ENCODE assay signal across 22 cellular contexts in the genomic region with DNA sequence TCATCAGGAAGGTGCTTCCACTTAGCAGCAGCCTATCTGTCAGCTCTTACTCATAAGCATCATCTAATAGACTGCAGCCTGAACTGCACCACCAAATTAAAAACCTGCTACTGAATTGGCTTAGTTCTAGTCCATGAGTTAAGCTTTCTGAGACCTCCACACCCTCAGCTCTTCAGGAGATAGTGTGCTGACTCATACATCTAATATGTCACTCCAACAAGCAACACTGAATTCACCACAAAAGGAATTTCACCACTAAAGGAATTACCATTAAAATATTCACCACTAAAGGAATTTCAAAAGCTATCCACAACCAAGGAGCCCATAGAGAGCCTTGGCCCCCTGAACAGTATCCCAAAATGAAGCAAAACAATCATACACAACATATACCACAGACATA.
DNase-seq lines count a peak whose midpoint lies in the region; ATAC-seq, FAIRE-seq and TF ChIP-seq lines count a peak whose summit lies in the region.
"Had no signal": no experiment of that assay in that cellular context is flagged by ENCODE, and none has a peak within 500 bp of the region (broad histone marks: within the 10 kb centered on the region; RNA-seq: fewer than 3 reads in every experiment).

No MANE protein-coding gene starts in this region.

- H3K4me3 ChIP-seq in H1 (ENCODE audit: extremely low read depth in 1 of 4, insufficient read depth in 2 of 4, low read depth in 3 of 4, low read length in 4 of 4) (no peak overlapping the region; a peak in 1 of 8 replicates), PC-3 (ENCODE audit: low read length) (no peak overlapping the region)
- H3K4me3 ChIP-seq: esophagus muscularis mucosa, vagina had no signal

- DNase-seq in EH (ENCODE audit: low read depth) (peak; percentile 16), RPMI7951 (ENCODE audit: low read depth) (peak; percentile 36), H1 (ENCODE audit: low read depth in 1 of 2, low spot score in 2 of 2) (no peak), kidney glomerular epithelial cell (lab: John Stamatoyannopoulos, UW) (peak; percentile 86), CD1c-positive myeloid dendritic cell (ENCODE audit: extremely low spot score) (no peak), PC-3 (no peak), T-cell (no peak), KBM-7 (no peak)
- DNase-seq: activated CD4-positive, alpha-beta T cell treated with anti-CD3 and anti-CD28 coated beads, Interleukin-2, amount 10 ng/mL, durations not matched to agents 24 days and 14 days; activated T-cell treated with anti-CD3 and anti-CD28 coated beads, Interleukin-2, amount 50 U/mL, for 1 hour; NCI-H1694; NCI-H446 treated with DMSO at 0.1 percent for 48 hours; nucleus accumbens; OCI-M1; stimulated activated naive CD8-positive, alpha-beta T cell treated with anti-CD3 and anti-CD28 coated beads, Interleukin-15, amount 100 ng/mL, for 72 hours; T-helper 1 cell had no signal

- H3K18ac ChIP-seq in H1 (ENCODE audit: extremely low read depth, low read length) = peak overlapping the region; percentile 33

- TF ChIP-seq POLR2A in H1 (IDR thresholded peaks at IDR 0.05; ENCODE audit: control extremely low read depth in 1 of 2, low read depth in 2 of 2, low read length in 2 of 2) = no peak

- peak overlapping the region; percentile 17 to 20; a peak in 3 of 4 replicates for H3K4me2 ChIP-seq in H1 (ENCODE audit: insufficient read depth in 1 of 2, low read depth in 2 of 2, low read length in 2 of 2)
- no peak overlapping the region for H3K4me2 ChIP-seq in PC-3 (ENCODE audit: low read length)

- no peaks in the 10 kb centered on the region for H3K9me2 ChIP-seq in PC-3 (replicated peaks; ENCODE audit: low read length)

- no peaks in the 10 kb centered on the region for H3F3A ChIP-seq in PC-3 (ENCODE audit: low read length, unreplicated experiment)

- peaks cover 18 to 19% of the 10 kb centered on the region in 2 experiments for H3K9me3 ChIP-seq in H1 (ENCODE audit: insufficient read depth in 2 of 2, low read depth in 1 of 2, low read length in 1 of 2)
- no peaks in the 10 kb centered on the region for H3K9me3 ChIP-seq in PC-3 (ENCODE audit: low read length)
- H3K9me3 ChIP-seq: vagina had no signal

- H3K4me1 ChIP-seq in H1 (replicated peaks in 1 of 4; ENCODE audit: control insufficient read depth in 3 of 4, insufficient read depth in 4 of 4, low read length in 3 of 4) = peaks cover 0 to 22% (median 15%) of the 10 kb centered on the region in 4 experiments; a peak in 4 of 7 replicates
- no peaks in the 10 kb centered on the region for H3K4me1 ChIP-seq in PC-3 (ENCODE audit: insufficient read depth, low read length)
- H3K4me1 ChIP-seq: esophagus muscularis mucosa, vagina had no signal

- H4K8ac ChIP-seq in H1 (ENCODE audit: extremely low read depth, insufficient read depth, low read length) = no peak overlapping the region

- in situ Hi-C loops in KBM-7 (cut with MboI; ENCODE audit: low pct_unique_long_range_greater_than_20kb, low sequenced_read_pairs) = no loop called here

- H3K79me1 ChIP-seq in H1 (ENCODE audit: low read depth, low read length) = peaks cover 3% of the 10 kb centered on the region; the same call in 1 of the 2 replicates

- peak overlapping the region; percentile 41; the same call in 1 of the 2 replicates for H2AK5ac ChIP-seq in H1 (ENCODE audit: low read depth, low read length)

- H3K14ac ChIP-seq in H1 (ENCODE audit: insufficient read length) = no peak overlapping the region

- POLR2A ChIA-PET in H1 (lab: Charles Lee; ENCODE audit: partially characterized antibody) (interaction anchor here (0.7 to 3.7 kb wide), 6 partner anchors 9 to 568 kb away, joined by 3 to 16 read pairs (median 4); no protein-coding TSS in a partner anchor), PC-3 (lab: Charles Lee; ENCODE audit: unreplicated experiment) (no interaction called here), T-cell (lab: Charles Lee) (no interaction called here)

- H3K4me3 Mint-ChIP-seq in T-cell = no peak overlapping the region
- H3K4me3 Mint-ChIP-seq: activated CD4-positive, alpha-beta T cell treated with anti-CD3 and anti-CD28 coated beads, Interleukin-2, amount 10 ng/mL, durations not matched to agents 24 days and 14 days; activated naive CD8-positive, alpha-beta T cell; memory B cell; stimulated activated naive CD8-positive, alpha-beta T cell treated with anti-CD3 and anti-CD28 coated beads, Interleukin-15, amount 100 ng/mL, for 72 hours had no signal

- H3K27ac Mint-ChIP-seq in T-cell = no peak overlapping the region
- H3K27ac Mint-ChIP-seq: activated CD4-positive, alpha-beta T cell treated with anti-CD3 and anti-CD28 coated beads, Interleukin-2, amount 10 ng/mL, durations not matched to agents 24 days and 14 days; activated naive CD8-positive, alpha-beta T cell; memory B cell; stimulated activated naive CD8-positive, alpha-beta T cell treated with anti-CD3 and anti-CD28 coated beads, Interleukin-15, amount 100 ng/mL, for 72 hours had no signal

- peaks cover 2 to 15% (median 8%) of the 10 kb centered on the region in 3 donors for H3K9me3 Mint-ChIP-seq in T-cell
- H3K9me3 Mint-ChIP-seq: activated CD4-positive, alpha-beta T cell treated with anti-CD3 and anti-CD28 coated beads, Interleukin-2, amount 10 ng/mL, durations not matched to agents 24 days and 14 days had no signal

- H2BK12ac ChIP-seq in H1 (ENCODE audit: low read depth, low read length) = peak overlapping the region; percentile 98

- FAIRE-seq in H1 (lab: Jason Lieb, UNC) = peak; percentile 7
- FAIRE-seq: colon, D721Med had no signal

- H2BK20ac ChIP-seq in H1 (ENCODE audit: low read length) = peak overlapping the region; percentile 99

- no peak overlapping the region for H2BK15ac ChIP-seq in H1 (ENCODE audit: low read length)

- BruUV-seq in PC-3 (replicated peaks; lab: Mats Ljungman, UMichigan) = no TSS peak

- ATAC-seq in PC-3 (no peak), T-cell (replicated peaks in 1 of 4) (no peak)
- ATAC-seq: stimulated activated naive CD8-positive, alpha-beta T cell treated with anti-CD3 and anti-CD28 coated beads, Interleukin-15, amount 100 ng/mL, for 72 hours had no signal

- H3K4ac ChIP-seq in H1 (replicated peaks; ENCODE audit: insufficient read length, low read depth, low read length) = no peak overlapping the region

- TF ChIP-seq RAD21 in H1 (IDR thresholded peaks at IDR 0.05 in 1 of 2, conservative IDR thresholded peaks at IDR 0.05 in 1 of 2; ENCODE audit: low read depth in 2 of 2, low read length in 2 of 2) = no peak

- no peak overlapping the region for H2BK120ac ChIP-seq in H1 (replicated peaks; ENCODE audit: low read depth, low read length)

- H3K27me3 Mint-ChIP-seq in T-cell = no peaks in the 10 kb centered on the region
- H3K27me3 Mint-ChIP-seq: activated CD4-positive, alpha-beta T cell treated with anti-CD3 and anti-CD28 coated beads, Interleukin-2, amount 10 ng/mL, durations not matched to agents 24 days and 14 days; activated naive CD8-positive, alpha-beta T cell; memory B cell; stimulated activated naive CD8-positive, alpha-beta T cell treated with anti-CD3 and anti-CD28 coated beads, Interleukin-15, amount 100 ng/mL, for 72 hours had no signal

- H3K36me3 Mint-ChIP-seq in T-cell = no peaks in the 10 kb centered on the region
- H3K36me3 Mint-ChIP-seq: activated naive CD8-positive, alpha-beta T cell; memory B cell had no signal

- no peaks in the 10 kb centered on the region for H4K20me1 ChIP-seq in H1 (replicated peaks in 1 of 2; ENCODE audit: control insufficient read depth in 1 of 2, insufficient read depth in 2 of 2, low read length in 2 of 2)
- H4K20me1 ChIP-seq in PC-3 (ENCODE audit: low read length) = no peaks in the 10 kb centered on the region

- peaks cover 0 to 69% of the 10 kb centered on the region in 2 experiments; a peak in 3 of 4 replicates for H3K79me2 ChIP-seq in H1 (ENCODE audit: control insufficient read depth in 1 of 2, insufficient read depth in 2 of 2, low read length in 2 of 2)
- H3K79me2 ChIP-seq in PC-3 (ENCODE audit: low read length) = no peaks in the 10 kb centered on the region

- no peaks in the 10 kb centered on the region for H3K4me1 Mint-ChIP-seq in T-cell
- H3K4me1 Mint-ChIP-seq: activated CD4-positive, alpha-beta T cell treated with anti-CD3 and anti-CD28 coated beads, Interleukin-2, amount 10 ng/mL, durations not matched to agents 24 days and 14 days; memory B cell; stimulated activated naive CD8-positive, alpha-beta T cell treated with anti-CD3 and anti-CD28 coated beads, Interleukin-15, amount 100 ng/mL, for 72 hours had no signal

- no peak overlapping the region for H3K56ac ChIP-seq in H1 (replicated peaks; ENCODE audit: insufficient read length, low read depth, low read length)

- H3K36me3 ChIP-seq in H1 (ENCODE audit: control insufficient read depth in 2 of 4, insufficient read depth in 4 of 4, low read length in 3 of 4) = peaks cover 0 to 28% (median 5%) of the 10 kb centered on the region in 4 experiments; a peak in 3 of 8 replicates
- H3K36me3 ChIP-seq in PC-3 (ENCODE audit: low read depth, low read length) = no peaks in the 10 kb centered on the region
- H3K36me3 ChIP-seq: esophagus muscularis mucosa, vagina had no signal

- intact Hi-C loops in PC-3 (cut with micrococcal nuclease) = no loop called here

- H3K27ac ChIP-seq in H1 (ENCODE audit: low read depth, low read length) = no peak overlapping the region
- no peak overlapping the region for H3K27ac ChIP-seq in PC-3 (ENCODE audit: low read length)
- H3K27ac ChIP-seq: esophagus muscularis mucosa, vagina had no signal

- no peaks in the 10 kb centered on the region for H3K27me3 ChIP-seq in H1 (replicated peaks in 1 of 4; ENCODE audit: control insufficient read depth in 3 of 4, extremely low read depth in 1 of 4, insufficient read depth in 3 of 4, low read length in 3 of 4)
- H3K27me3 ChIP-seq in PC-3 (ENCODE audit: low read length) = no peaks in the 10 kb centered on the region
- H3K27me3 ChIP-seq: esophagus muscularis mucosa, vagina had no signal

- H4K91ac ChIP-seq in H1 (replicated peaks; ENCODE audit: insufficient read length, low read length) = peak overlapping the region; percentile 28

- H3K9ac ChIP-seq in H1 (replicated peaks in 1 of 4; ENCODE audit: extremely low read depth in 1 of 4, low read depth in 3 of 4, low read length in 3 of 4) (no peak overlapping the region), PC-3 (ENCODE audit: low read length) (no peak overlapping the region)

- TF ChIP-seq EP300 in H1 (IDR thresholded peaks at IDR 0.05; ENCODE audit: borderline replicate concordance in 1 of 2, low read depth in 2 of 2, low read length in 2 of 2) = no peak

- H3K23ac ChIP-seq in H1 (ENCODE audit: insufficient read length) = no peak overlapping the region

- H4K5ac ChIP-seq in H1 (ENCODE audit: insufficient read length, low read depth, low read length) = no peak overlapping the region

- peak overlapping the region; percentile 78; the same call in 1 of the 2 replicates for H2BK5ac ChIP-seq in H1 (ENCODE audit: low read depth, low read length)

- H3K23me2 ChIP-seq in H1 (ENCODE audit: low read depth, low read length) = no peaks in the 10 kb centered on the region

- CTCF ChIA-PET in H1 (lab: Charles Lee; ENCODE audit: partially characterized antibody) (interaction anchor here (0.6 kb wide), 1 partner anchor 408 kb away, joined by 6 read pairs; no protein-coding TSS in a partner anchor), PC-3 (lab: Charles Lee) (no interaction called here), T-cell (lab: Charles Lee) (interaction anchor here in 1 of 2 donors (1.4 kb wide), 1 partner anchor 14 kb away, joined by 4 read pairs; no protein-coding TSS in a partner anchor)

- H2AFZ ChIP-seq in H1 (ENCODE audit: low read length) (no peak overlapping the region), PC-3 (ENCODE audit: low read length) (no peak overlapping the region)

- no peak for TF ChIP-seq CTCF in H1 (IDR thresholded peaks at IDR 0.05; ENCODE audit: control extremely low read depth in 1 of 3, insufficient read depth in 1 of 3, low read depth in 1 of 3, low read length in 3 of 3)
- TF ChIP-seq CTCF in PC-3 (conservative IDR thresholded peaks at IDR 0.05; ENCODE audit: low read depth, low read length) = no peak

Comparison
In these comparisons a context has a peak if more than half of its experiments do, and no peak if none do; other contexts are left out.
1. DNase-seq: peak in EH (single experiment), RPMI7951 (single experiment) and kidney glomerular epithelial cell (single experiment); none in H1 (0 of 2), CD1c-positive myeloid dendritic cell (single experiment), PC-3 (single experiment), T-cell (0 of 34) and KBM-7 (single experiment).